ENCODE assay signal across 8 cellular contexts in genomic region chr14:51776102-51776894, GRCh38.
DNase-seq lines count a peak whose midpoint lies in the region; ATAC-seq, FAIRE-seq and TF ChIP-seq lines count a peak whose summit lies in the region.

No MANE protein-coding gene starts in this region.

- FAIRE-seq in small intestine (lab: Jason Lieb, UNC): no peak

- H3K27ac Mint-ChIP-seq in CD8-positive, alpha-beta memory T cell: peak overlapping the region in 2 of 8 donors; percentile 23 to 93
- H3K27ac Mint-ChIP-seq in naive thymus-derived CD8-positive, alpha-beta T cell: peak overlapping the region in 3 of 10 donors; percentile 12 to 54 (median 49)

- TF ChIP-seq CTCF in fibroblast of mammary gland (conservative IDR thresholded peaks at IDR 0.05; ENCODE audit: control insufficient read depth, insufficient read depth, low read depth, low read length): peak; percentile 84

- H3K27ac ChIP-seq in CD8-positive, alpha-beta memory T cell (ENCODE audit: low read depth, low read length): no peak overlapping the region
- no peak overlapping the region for H3K27ac ChIP-seq in small intestine (ENCODE audit: low read depth in 1 of 2, low read length in 1 of 2)

- CTCF ChIA-PET in CD8-positive, alpha-beta memory T cell (lab: Charles Lee): interaction anchor here (1.2 to 6.4 kb wide), 4 partner anchors 46 to 681 kb away, joined by 3 to 43 read pairs (median 21); partner anchors contain the start of gene TRIM9

- H3K4me1 ChIP-seq in CD8-positive, alpha-beta memory T cell (ENCODE audit: insufficient read depth, low read length): peaks cover 10% of the 10 kb centered on the region
- no peaks in the 10 kb centered on the region for H3K4me1 ChIP-seq in small intestine (ENCODE audit: control insufficient read depth in 2 of 2, insufficient read depth in 1 of 2, low read depth in 1 of 2, low read length in 1 of 2)

- peaks cover 13 to 27% of the 10 kb centered on the region in 2 donors for H3K27me3 Mint-ChIP-seq in CD8-positive, alpha-beta memory T cell
- peaks cover 2 to 14% (median 5%) of the 10 kb centered on the region in 5 donors for H3K27me3 Mint-ChIP-seq in naive thymus-derived CD8-positive, alpha-beta T cell

- no peaks in the 10 kb centered on the region for H3K27me3 ChIP-seq in CD8-positive, alpha-beta memory T cell (ENCODE audit: insufficient read depth, low read length, poor library complexity, severe bottlenecking)
- no peaks in the 10 kb centered on the region for H3K27me3 ChIP-seq in small intestine (ENCODE audit: control insufficient read depth in 2 of 2, insufficient read depth in 2 of 2, low read length in 2 of 2)

- no peaks in the 10 kb centered on the region for H3K9me3 ChIP-seq in CD8-positive, alpha-beta memory T cell (ENCODE audit: low read length)
- no peaks in the 10 kb centered on the region for H3K9me3 ChIP-seq in small intestine (ENCODE audit: control insufficient read depth, low read depth)

- H3K4me3 Mint-ChIP-seq in CD8-positive, alpha-beta memory T cell: peak overlapping the region in 5 of 7 donors; percentile 17 to 76 (median 60)
- no peak overlapping the region for H3K4me3 Mint-ChIP-seq in naive thymus-derived CD8-positive, alpha-beta T cell

- H3K4me3 ChIP-seq in CD8-positive, alpha-beta memory T cell (ENCODE audit: low read length): no peak overlapping the region
- H3K4me3 ChIP-seq in fibroblast of mammary gland (ENCODE audit: control insufficient read depth, low read depth, low read length) (peak overlapping the region; percentile 52), small intestine (ENCODE audit: low read depth in 1 of 2, low read length in 2 of 2) (no peak overlapping the region)

- peak in 3 of 5 donors; percentile 6 to 20 (median 11) for DNase-seq in CD8-positive, alpha-beta memory T cell
- DNase-seq in NCI-H2227 treated with DMSO at 0.1 percent for 48 hours (lab: John Stamatoyannopoulos, UW) (peak; percentile 19), fibroblast of mammary gland (ENCODE audit: low read depth) (peak; percentile 83), small intestine (no peak)
- peak; percentile 63 for DNase-seq in activated CD8-positive, alpha-beta memory T cell treated with anti-CD3 and anti-CD28 coated beads for 24 hours
- peak in 5 of 10 donors; percentile 3 to 70 (median 25) for DNase-seq in naive thymus-derived CD8-positive, alpha-beta T cell

- POLR2A ChIA-PET in CD8-positive, alpha-beta memory T cell (lab: Charles Lee): no interaction called here
- POLR2A ChIA-PET in naive thymus-derived CD8-positive, alpha-beta T cell (lab: Charles Lee): no interaction called here

- ATAC-seq in GM21576 (IDR thresholded peaks at IDR 0.05; ENCODE audit: unreplicated experiment): peak; percentile 50
- ATAC-seq in naive thymus-derived CD8-positive, alpha-beta T cell: peak; percentile 50 to 63
- no peak for ATAC-seq in HG03457 (IDR thresholded peaks at IDR 0.05; ENCODE audit: unreplicated experiment)

- no peaks in the 10 kb centered on the region for H3K9me3 Mint-ChIP-seq in CD8-positive, alpha-beta memory T cell
- no peaks in the 10 kb centered on the region for H3K9me3 Mint-ChIP-seq in naive thymus-derived CD8-positive, alpha-beta T cell

- H3K36me3 Mint-ChIP-seq in CD8-positive, alpha-beta memory T cell: no peaks in the 10 kb centered on the region
- no peaks in the 10 kb centered on the region for H3K36me3 Mint-ChIP-seq in naive thymus-derived CD8-positive, alpha-beta T cell

- no peaks in the 10 kb centered on the region for H3K36me3 ChIP-seq in CD8-positive, alpha-beta memory T cell (ENCODE audit: insufficient read depth, low read length)
- no peaks in the 10 kb centered on the region for H3K36me3 ChIP-seq in small intestine (ENCODE audit: control insufficient read depth in 2 of 2, insufficient read depth in 2 of 2, low read length in 2 of 2)

- H3K4me1 Mint-ChIP-seq in CD8-positive, alpha-beta memory T cell: peaks cover 11 to 16% (median 12%) of the 10 kb centered on the region in 3 donors
- H3K4me1 Mint-ChIP-seq in naive thymus-derived CD8-positive, alpha-beta T cell: peaks cover 9 to 18% (median 14%) of the 10 kb centered on the region in 4 donors

- 39 to 48% (median 43%) methylated on average over 13 of the region's 13 CpGs for WGBS in small intestine, 3 donors

Comparison
In these comparisons a context has a peak if more than half of its experiments do, and no peak if none do; other contexts are left out.
1. H3K4me3 Mint-ChIP-seq: peak in CD8-positive, alpha-beta memory T cell (5 of 7); none in naive thymus-derived CD8-positive, alpha-beta T cell (0 of 10).